Comparison of ENCODE assay signal across 12 cellular contexts in genomic region chr1:158016651-158017335, GRCh38. TPM values are rescaled to one million over a fixed set of nuclear protein-coding genes. Genes with fewer than 3 reads are reported as not detected.
DNase-seq lines count a peak whose midpoint lies in the region; ATAC-seq, FAIRE-seq and TF ChIP-seq lines count a peak whose summit lies in the region.
"Had no signal": no experiment of that assay in that cellular context is flagged by ENCODE, and none has a peak within 500 bp of the region (broad histone marks: within the 10 kb centered on the region; RNA-seq: fewer than 3 reads in every experiment).

No MANE protein-coding gene starts in this region.

- CTCF ChIA-PET in Calu3 (lab: Charles Lee), result no interaction called here

- intact Hi-C loops in Calu3 (cut with micrococcal nuclease; ENCODE audit: unreplicated experiment), result no loop called here

- peaks cover 95% of the 10 kb centered on the region for H3K4me1 Mint-ChIP-seq in astrocyte (ENCODE audit: low read depth, unreplicated experiment)
- peaks cover 56% of the 10 kb centered on the region for H3K4me1 Mint-ChIP-seq in Calu3 (ENCODE audit: low read depth, unreplicated experiment)
- peaks cover 0 to 6% (median under 1%) of the 10 kb centered on the region in 4 donors for H3K4me1 Mint-ChIP-seq in naive thymus-derived CD8-positive, alpha-beta T cell
- H3K4me1 Mint-ChIP-seq: CD8-positive, alpha-beta memory T cell had no signal

- no peaks in the 10 kb centered on the region for H3K9me3 Mint-ChIP-seq in astrocyte (ENCODE audit: unreplicated experiment)
- H3K9me3 Mint-ChIP-seq in Calu3 (ENCODE audit: low read depth, unreplicated experiment), result no peaks in the 10 kb centered on the region
- no peaks in the 10 kb centered on the region for H3K9me3 Mint-ChIP-seq in naive thymus-derived CD8-positive, alpha-beta T cell

- H3K36me3 Mint-ChIP-seq in astrocyte (ENCODE audit: low read depth, unreplicated experiment) (peaks cover 7% of the 10 kb centered on the region), Calu3 (ENCODE audit: insufficient read depth, unreplicated experiment) (peaks cover 4% of the 10 kb centered on the region)
- no peaks in the 10 kb centered on the region for H3K36me3 Mint-ChIP-seq in naive thymus-derived CD8-positive, alpha-beta T cell
- H3K36me3 Mint-ChIP-seq: CD8-positive, alpha-beta memory T cell had no signal

- TF ChIP-seq EP300 in Ishikawa (IDR thresholded peaks at IDR 0.05; ENCODE audit: borderline replicate concordance), result no peak
- TF ChIP-seq EP300 in suprapubic skin (IDR thresholded peaks at IDR 0.05), result no peak

- H3K4me1 ChIP-seq in astrocyte (ENCODE audit: insufficient read depth, low read length) (peaks cover 76% of the 10 kb centered on the region), suprapubic skin (peaks cover 68% of the 10 kb centered on the region)

- POLR2A ChIA-PET in naive thymus-derived CD8-positive, alpha-beta T cell (lab: Charles Lee), result no interaction called here

- H3K9ac ChIP-seq in astrocyte (ENCODE audit: low read length), result no peak overlapping the region

- H3K4me3 ChIP-seq in astrocyte (ENCODE audit: insufficient read depth, low read depth, low read length) (no peak overlapping the region), suprapubic skin (no peak overlapping the region)

- no peaks in the 10 kb centered on the region for H3K27me3 ChIP-seq in astrocyte (ENCODE audit: insufficient read depth, low read length)
- H3K27me3 ChIP-seq in layer of hippocampus (ENCODE audit: control insufficient read depth, insufficient read depth, low read length), result no peaks in the 10 kb centered on the region
- H3K27me3 ChIP-seq in suprapubic skin, result no peaks in the 10 kb centered on the region

- H3K27ac ChIP-seq in astrocyte (ENCODE audit: low read depth, low read length) (peak overlapping the region; percentile 11), layer of hippocampus (ENCODE audit: low read depth, low read length) (peak overlapping the region; percentile 9), suprapubic skin (peak overlapping the region; percentile 85)

- BruUV-seq in Calu3 (replicated peaks; lab: Mats Ljungman, UMichigan), result no TSS peak

- H4K20me1 ChIP-seq in astrocyte (ENCODE audit: insufficient read depth, low read length), result no peaks in the 10 kb centered on the region

- peak; percentile 58 for FAIRE-seq in astrocyte (lab: Jason Lieb, UNC)
- FAIRE-seq: HepG2 had no signal

- H3K36me3 ChIP-seq in astrocyte (ENCODE audit: insufficient read depth, low read length), result no peaks in the 10 kb centered on the region
- no peaks in the 10 kb centered on the region for H3K36me3 ChIP-seq in suprapubic skin

- no peak for ATAC-seq in naive thymus-derived CD8-positive, alpha-beta T cell
- ATAC-seq: HepG2 had no signal

- H3K27me3 Mint-ChIP-seq in astrocyte (ENCODE audit: low read depth, unreplicated experiment) (no peaks in the 10 kb centered on the region), Calu3 (ENCODE audit: unreplicated experiment) (no peaks in the 10 kb centered on the region)
- H3K27me3 Mint-ChIP-seq in naive thymus-derived CD8-positive, alpha-beta T cell, result peaks cover 2 to 20% (median 16%) of the 10 kb centered on the region in 5 donors

- H3K4me3 Mint-ChIP-seq in astrocyte (ENCODE audit: unreplicated experiment) (peak overlapping the region; percentile 27), Calu3 (ENCODE audit: low read depth, unreplicated experiment) (no peak overlapping the region)
- no peak overlapping the region for H3K4me3 Mint-ChIP-seq in naive thymus-derived CD8-positive, alpha-beta T cell
- H3K4me3 Mint-ChIP-seq: CD8-positive, alpha-beta memory T cell had no signal

- peaks cover 88% of the 10 kb centered on the region for H3K79me2 ChIP-seq in astrocyte (ENCODE audit: insufficient read depth, low read length)

- WGBS in suprapubic skin, result 42% methylated on average over 10 of the region's 10 CpGs

- no peak overlapping the region for H2AFZ ChIP-seq in astrocyte (ENCODE audit: low read depth, low read length)

- H3K27ac Mint-ChIP-seq in astrocyte (ENCODE audit: unreplicated experiment), result peak overlapping the region; percentile 97
- no peak overlapping the region for H3K27ac Mint-ChIP-seq in Calu3 (ENCODE audit: unreplicated experiment)
- no peak overlapping the region for H3K27ac Mint-ChIP-seq in naive thymus-derived CD8-positive, alpha-beta T cell

- no peak for TF ChIP-seq RAD21 in Ishikawa (IDR thresholded peaks at IDR 0.05; ENCODE audit: low read depth)

- H3K4me2 ChIP-seq in astrocyte (ENCODE audit: low read length), result peak overlapping the region; percentile 13

- no peak for TF ChIP-seq POLR2A in suprapubic skin (IDR thresholded peaks at IDR 0.05)

- no peak for TF ChIP-seq CTCF in astrocyte (IDR thresholded peaks at IDR 0.05; ENCODE audit: insufficient read depth, low read depth, low read length)
- TF ChIP-seq CTCF in suprapubic skin (IDR thresholded peaks at IDR 0.05), result no peak
- no peak for TF ChIP-seq CTCF in Calu3 (IDR thresholded peaks at IDR 0.05; ENCODE audit: unreplicated experiment)

- H3K9me3 ChIP-seq in astrocyte (ENCODE audit: insufficient read depth, low read depth, low read length), result no peaks in the 10 kb centered on the region
- H3K9me3 ChIP-seq in suprapubic skin, result no peaks in the 10 kb centered on the region

- no peak for DNase-seq in astrocyte (ENCODE audit: low read depth)
- no peak for DNase-seq in suprapubic skin (ENCODE audit: low spot score in 2 of 2)
- DNase-seq in Calu3, result no peak
- DNase-seq in T1000 (lab: John Stamatoyannopoulos, UW), result no peak
- DNase-seq in GM03348 (ENCODE audit: low spot score), result no peak
- no peak for DNase-seq in naive thymus-derived CD8-positive, alpha-beta T cell
- DNase-seq: activated T-cell treated with anti-CD3 and anti-CD28 coated beads for 4 hours; CD8-positive, alpha-beta memory T cell; NCI-H1694 had no signal

TF ChIP-seq in Ishikawa, 13 proteins besides CTCF, POLR2A, EP300 and RAD21:
- TF ChIP-seq CEBPB (IDR thresholded peaks at IDR 0.05), result peak; percentile 41; the same call in 1 of the 2 replicates
- no peak for TF ChIP-seq TAF1 (IDR thresholded peaks at IDR 0.05; ENCODE audit: low read depth)
TF ChIP-seq in Ishikawa: peak in this region for 1.

RNA-seq across cellular contexts. Expression of gene KIRREL1, which starts 23.3 kb away (rescaled TPM):
- 195 and 231 TPM in 2 replicates for total RNA-seq in astrocyte
- 10 to 100 TPM; 12.5 to 18.9 (median 15.5) TPM for total RNA-seq in suprapubic skin
- total RNA-seq in Calu3 (2022), result 19.0 and 31.4 TPM in 2 replicates
- not detected for total RNA-seq in naive thymus-derived CD8-positive, alpha-beta T cell
- polyA plus RNA-seq in naive thymus-derived CD8-positive, alpha-beta T cell, result not detected
- polyA plus RNA-seq: CD8-positive, alpha-beta memory T cell had no signal

Comparison
In these comparisons a context has a peak if more than half of its experiments do, and no peak if none do; other contexts are left out.
1. H3K27ac ChIP-seq: peak in every context shown above with its lines; median percentile 85 in suprapubic skin; 11 in astrocyte; 9 in layer of hippocampus.
2. RNA of gene KIRREL1, which starts 23.3 kb away (total RNA-seq): 195 to 231 TPM in astrocyte, 19.0 to 31.4 TPM in Calu3 and 12.5 to 18.9 TPM in suprapubic skin; not detected in naive thymus-derived CD8-positive, alpha-beta T cell; every median in the first group is over 10 times any median in the second.